In genomic region chr1:16913866-16914662, GRCh38 we compare ENCODE assay signal across 8 cellular contexts. TPM values are rescaled to one million over a fixed set of nuclear protein-coding genes. Genes with fewer than 3 reads are reported as not detected.
A peak's percentile ranks its signal among the peaks of the same experiment; 100 is the strongest.
DNase-seq lines count a peak whose midpoint lies in the region; ATAC-seq, FAIRE-seq and TF ChIP-seq lines count a peak whose summit lies in the region.

No MANE protein-coding gene starts in this region.

- H4K5ac ChIP-seq in mesendoderm (ENCODE audit: low read length), result no peak overlapping the region

- no peak overlapping the region for H2BK120ac ChIP-seq in mesendoderm (ENCODE audit: low read depth, low read length)

- no peak overlapping the region for H2BK5ac ChIP-seq in mesendoderm (ENCODE audit: low read length)

- no peaks in the 10 kb centered on the region for H3K36me3 Mint-ChIP-seq in CD8-positive, alpha-beta T cell
- H3K36me3 Mint-ChIP-seq in effector memory CD8-positive, alpha-beta T cell (ENCODE audit: insufficient read depth), result no peaks in the 10 kb centered on the region

- no peaks in the 10 kb centered on the region for H3K9me3 ChIP-seq in CD8-positive, alpha-beta T cell (ENCODE audit: low read length)

- peak overlapping the region; percentile 44 for H3K4me2 ChIP-seq in mesendoderm (ENCODE audit: low read length)

- no peak for TF ChIP-seq CTCF in CD8-positive, alpha-beta T cell (IDR thresholded peaks at IDR 0.05)
- TF ChIP-seq CTCF in GM20000 (IDR thresholded peaks at IDR 0.05; ENCODE audit: extremely low read depth, missing control alignments), result no peak

- H2AK5ac ChIP-seq in mesendoderm (ENCODE audit: low read length), result no peak overlapping the region

- intact Hi-C loops in CD8-positive, alpha-beta T cell (cut with DNase I, micrococcal nuclease), result loop anchor here (1.0 to 10.0 kb wide), 7 partner anchors 9 to 1389 kb away; partner anchors contain the start of genes ATP13A2 (in 2 of the 2), CASP9 (in 1 of the 2), DNAJC16 (in 1 of the 2) and RCC2 (in 1 of the 2)

- H3K27me3 ChIP-seq in CD8-positive, alpha-beta T cell (ENCODE audit: insufficient read depth, low read length), result no peaks in the 10 kb centered on the region
- no peaks in the 10 kb centered on the region for H3K27me3 ChIP-seq in mesendoderm (ENCODE audit: insufficient read depth, low read length, poor library complexity)

- DNase-seq in CD8-positive, alpha-beta T cell, result peak; percentile 89 to 99 (median 97)
- DNase-seq in GM20000 (ENCODE audit: low spot score) (peak; percentile 99), HTR-8/SVneo (ENCODE audit: insufficient read length, low spot score) (peak; percentile 88), NOMO-1 (lab: John Stamatoyannopoulos, UW; ENCODE audit: unreplicated experiment in 2 of 2) (peak; percentile 85 to 95), mesendoderm (peak; percentile 95)
- DNase-seq in activated CD8-positive, alpha-beta memory T cell treated with anti-CD3 and anti-CD28 coated beads for 48 hours (ENCODE audit: low read depth in 2 of 3, low spot score in 2 of 3), result peak; percentile 84 to 96 (median 95)
- DNase-seq in effector memory CD8-positive, alpha-beta T cell, result peak; percentile 81 to 99 (median 97)
- DNase-seq in stimulated activated CD8-positive, alpha-beta memory T cell treated with anti-CD3 and anti-CD28 coated beads, Interleukin-12 subunit alpha, Interleukin-12 subunit beta, amount 100 ng/mL, for 4 hours (ENCODE audit: low read depth), result peak; percentile 97

- no peak overlapping the region for H3K18ac ChIP-seq in mesendoderm (ENCODE audit: low read length)

- no CpG with 5 or more reads among the region's 105 CpGs for WGBS in mesendoderm (ENCODE audit: extremely low coverage, insufficient coverage, low lambda C conversion rate)

- H3K4ac ChIP-seq in mesendoderm (ENCODE audit: low read depth, low read length), result peak overlapping the region; percentile 87

- H3K79me1 ChIP-seq in mesendoderm (ENCODE audit: low read length), result no peaks in the 10 kb centered on the region

- peak; percentile 65 for FAIRE-seq in HTR-8/SVneo (lab: Jason Lieb, UNC)

- peak; percentile 98 for ATAC-seq in CD8-positive, alpha-beta T cell
- ATAC-seq in effector memory CD8-positive, alpha-beta T cell (replicated peaks), result peak; percentile 92

- peak overlapping the region; percentile 83 for H3K9ac ChIP-seq in mesendoderm (ENCODE audit: low read length)

- H3K27ac ChIP-seq in CD8-positive, alpha-beta T cell (ENCODE audit: low read depth, low read length), result peak overlapping the region; percentile 62
- H3K27ac ChIP-seq in mesendoderm (ENCODE audit: low read depth, low read length), result no peak overlapping the region

- H3K4me3 Mint-ChIP-seq in CD8-positive, alpha-beta T cell, result peak overlapping the region; percentile 82
- H3K4me3 Mint-ChIP-seq in effector memory CD8-positive, alpha-beta T cell, result peak overlapping the region; percentile 85 to 93

- no peaks in the 10 kb centered on the region for H3K9me3 Mint-ChIP-seq in CD8-positive, alpha-beta T cell
- H3K9me3 Mint-ChIP-seq in effector memory CD8-positive, alpha-beta T cell, result no peaks in the 10 kb centered on the region

- H3K36me3 ChIP-seq in CD8-positive, alpha-beta T cell (ENCODE audit: insufficient read depth, low read length), result no peaks in the 10 kb centered on the region
- H3K36me3 ChIP-seq in mesendoderm (ENCODE audit: control insufficient read depth, insufficient read depth, low read length), result no peaks in the 10 kb centered on the region

- peaks cover 28% of the 10 kb centered on the region for H3K4me1 Mint-ChIP-seq in CD8-positive, alpha-beta T cell (ENCODE audit: low read depth)
- peaks cover 23 to 49% of the 10 kb centered on the region in 2 donors for H3K4me1 Mint-ChIP-seq in effector memory CD8-positive, alpha-beta T cell (ENCODE audit: low read depth in 2 of 2)

- peak overlapping the region; percentile 76 for H3K4me3 ChIP-seq in CD8-positive, alpha-beta T cell (ENCODE audit: low read depth, low read length)
- peak overlapping the region; percentile 44 for H3K4me3 ChIP-seq in mesendoderm (ENCODE audit: low read length)

- peak overlapping the region; percentile 93 for H3K56ac ChIP-seq in mesendoderm (ENCODE audit: low read length)

- no peak overlapping the region for H2BK15ac ChIP-seq in mesendoderm (replicated peaks; ENCODE audit: low read depth)

- H3K4me1 ChIP-seq in CD8-positive, alpha-beta T cell (ENCODE audit: insufficient read depth, low read length), result peaks cover 28% of the 10 kb centered on the region
- H3K4me1 ChIP-seq in mesendoderm (ENCODE audit: control insufficient read depth, low read depth, low read length), result no peaks in the 10 kb centered on the region

- POLR2A ChIA-PET in CD8-positive, alpha-beta T cell (lab: Charles Lee), result interaction anchor here (0.7 to 2.0 kb wide), 3 partner anchors 9 to 78 kb away, joined by 3 to 11 read pairs (median 3); no protein-coding TSS in a partner anchor

- peak overlapping the region; percentile 60 for H3K27ac Mint-ChIP-seq in CD8-positive, alpha-beta T cell
- peak overlapping the region; percentile 68 to 85 for H3K27ac Mint-ChIP-seq in effector memory CD8-positive, alpha-beta T cell

- no peaks in the 10 kb centered on the region for H3K27me3 Mint-ChIP-seq in CD8-positive, alpha-beta T cell (ENCODE audit: low read depth)
- no peaks in the 10 kb centered on the region for H3K27me3 Mint-ChIP-seq in effector memory CD8-positive, alpha-beta T cell

- no peak overlapping the region for H4K8ac ChIP-seq in mesendoderm (ENCODE audit: low read depth, low read length)

- no peaks in the 10 kb centered on the region for H3K79me2 ChIP-seq in mesendoderm (ENCODE audit: control insufficient read depth, insufficient read depth, low read length)

- CTCF ChIA-PET in CD8-positive, alpha-beta T cell (lab: Charles Lee), result no interaction called here

- no peak overlapping the region for H3K23ac ChIP-seq in mesendoderm (ENCODE audit: low read length)

RNA-seq across cellular contexts. Expression of gene CROCC, which starts 7.7 kb away (rescaled TPM):
- total RNA-seq in CD8-positive, alpha-beta T cell, result 10 to 100 TPM; 51.2 to 54.0 TPM
- 10.7 TPM for polyA plus RNA-seq in mesendoderm (2013, experiment 1 of 2)
- 10.0 TPM for polyA plus RNA-seq in mesendoderm (2013, experiment 2 of 2)

RNA-seq across cellular contexts. Expression of gene RNU1-2, which starts 18.3 kb away (rescaled TPM):
- total RNA-seq in CD8-positive, alpha-beta T cell, result 1,000 to 10,000 TPM; 3,774 to 3,852 TPM
- not detected for polyA plus RNA-seq in mesendoderm (2013, experiment 1 of 2)
- not detected for polyA plus RNA-seq in mesendoderm (2013, experiment 2 of 2)
